ENCODE assay signal across 1 cellular context in the genomic region with DNA sequence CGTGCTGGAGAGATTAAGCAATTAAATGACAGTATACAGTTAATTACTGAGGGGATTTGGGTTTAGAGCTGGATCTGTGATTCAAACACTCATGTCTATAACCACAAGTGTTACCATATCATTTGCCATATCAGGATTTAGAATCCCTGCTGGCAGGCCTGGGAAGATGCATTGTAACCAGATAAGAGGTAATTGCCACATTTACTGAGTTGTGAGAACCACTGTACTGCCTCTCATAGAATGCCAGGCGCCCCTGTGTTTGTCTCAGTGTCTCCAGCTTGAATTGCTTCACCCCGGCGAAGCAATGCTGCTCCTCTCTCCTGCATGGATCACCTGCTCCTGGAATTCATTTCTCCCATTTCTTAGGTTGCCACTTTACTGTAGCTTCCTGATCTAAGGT. TPM values are rescaled to one million over a fixed set of nuclear protein-coding genes. Genes with fewer than 3 reads are reported as not detected.
"Had no signal": no experiment of that assay in that cellular context is flagged by ENCODE, and none has a peak within 500 bp of the region (broad histone marks: within the 10 kb centered on the region; RNA-seq: fewer than 3 reads in every experiment).

No MANE protein-coding gene starts in this region.

RNA-seq across cellular contexts. Expression of gene FAM110C, which starts 21.7 kb away (rescaled TPM):
- total RNA-seq: osteocyte had no signal
